8 cellular contexts compared by ENCODE assay signal in genomic region chr3:156291269-156292123, GRCh38.
DNase-seq lines count a peak whose midpoint lies in the region; ATAC-seq and FAIRE-seq lines count a peak whose summit lies in the region.

No MANE protein-coding gene starts in this region.

- no peak for FAIRE-seq in GM19239 (lab: Jason Lieb, UNC)

- no peaks in the 10 kb centered on the region for H3K36me3 Mint-ChIP-seq in activated CD4-positive, alpha-beta memory T cell treated with anti-CD3 and anti-CD28 coated beads, Interleukin-2, amount 10 ng/mL, durations not matched to agents 7 days and 5 days (ENCODE audit: low read depth)

- DNase-seq in NCI-H69 (lab: John Stamatoyannopoulos, UW) (peak; percentile 26), myocyte (ENCODE audit: low read depth) (peak; percentile 6), GM19239 (ENCODE audit: insufficient read length, low spot score) (no peak), GM19238 (ENCODE audit: insufficient read length, low spot score) (no peak)
- peak; percentile 1 for DNase-seq in effector CD8-positive, alpha-beta T cell (lab: John Stamatoyannopoulos, UW)
- DNase-seq in activated CD4-positive, alpha-beta memory T cell treated with anti-CD3 and anti-CD28 coated beads, Interleukin-2, amount 10 ng/mL, durations not matched to agents 7 days and 5 days, result no peak

- peaks cover 52% of the 10 kb centered on the region for H3K27me3 Mint-ChIP-seq in activated CD4-positive, alpha-beta memory T cell treated with anti-CD3 and anti-CD28 coated beads, Interleukin-2, amount 10 ng/mL, durations not matched to agents 7 days and 5 days

- no peaks in the 10 kb centered on the region for H3K4me1 Mint-ChIP-seq in activated CD4-positive, alpha-beta memory T cell treated with anti-CD3 and anti-CD28 coated beads, Interleukin-2, amount 10 ng/mL, durations not matched to agents 7 days and 5 days

- CTCF ChIA-PET in activated CD4-positive, alpha-beta memory T cell treated with anti-CD3 and anti-CD28 coated beads, Interleukin-2, amount 10 ng/mL, durations not matched to agents 7 days and 5 days (lab: Charles Lee), result no interaction called here

- H3K27ac Mint-ChIP-seq in activated CD4-positive, alpha-beta memory T cell treated with anti-CD3 and anti-CD28 coated beads, Interleukin-2, amount 10 ng/mL, durations not matched to agents 7 days and 5 days, result no peak overlapping the region

- H3K9me3 Mint-ChIP-seq in activated CD4-positive, alpha-beta memory T cell treated with anti-CD3 and anti-CD28 coated beads, Interleukin-2, amount 10 ng/mL, durations not matched to agents 7 days and 5 days, result no peaks in the 10 kb centered on the region

- POLR2A ChIA-PET in activated CD4-positive, alpha-beta memory T cell treated with anti-CD3 and anti-CD28 coated beads, Interleukin-2, amount 10 ng/mL, durations not matched to agents 7 days and 5 days (lab: Charles Lee), result no interaction called here

- ATAC-seq in GM19397 (IDR thresholded peaks at IDR 0.05; ENCODE audit: unreplicated experiment) (peak; percentile 65), HG02870 (IDR thresholded peaks at IDR 0.05; ENCODE audit: unreplicated experiment) (no peak)

- H3K4me3 Mint-ChIP-seq in activated CD4-positive, alpha-beta memory T cell treated with anti-CD3 and anti-CD28 coated beads, Interleukin-2, amount 10 ng/mL, durations not matched to agents 7 days and 5 days, result no peak overlapping the region

Comparison
In these comparisons a context has a peak if more than half of its experiments do, and no peak if none do; other contexts are left out.
1. DNase-seq: peak in NCI-H69 (single experiment), effector CD8-positive, alpha-beta T cell (single experiment) and myocyte (single experiment); none in GM19239 (single experiment), GM19238 (single experiment) and activated CD4-positive, alpha-beta memory T cell treated with anti-CD3 and anti-CD28 coated beads, Interleukin-2, amount 10 ng/mL, durations not matched to agents 7 days and 5 days (single experiment).